ENCODE assay signal across 8 cellular contexts in the genomic region with DNA sequence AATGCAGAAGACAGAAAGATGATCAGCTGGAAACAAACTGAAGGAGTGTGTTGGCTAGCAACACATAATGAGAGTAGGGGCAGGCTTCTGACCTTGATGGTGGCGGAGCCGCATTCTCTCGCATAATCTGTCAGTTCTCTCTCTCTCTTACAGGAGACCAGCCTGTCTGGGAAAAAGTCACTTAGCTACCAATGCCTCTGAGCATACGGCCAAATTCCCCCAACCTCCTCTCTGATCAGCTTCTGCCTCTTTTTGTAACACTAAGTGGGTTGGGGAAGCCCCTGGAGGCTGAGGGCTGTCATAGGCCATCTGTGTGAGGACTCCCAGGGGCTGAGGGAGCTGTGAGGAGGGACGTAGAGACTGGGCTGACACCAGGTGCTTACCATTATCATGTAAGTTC.
DNase-seq lines count a peak whose midpoint lies in the region; ATAC-seq, FAIRE-seq and TF ChIP-seq lines count a peak whose summit lies in the region.

No MANE protein-coding gene starts in this region.

- H3K27me3 ChIP-seq in uterus = no peaks in the 10 kb centered on the region

- peaks cover 3% of the 10 kb centered on the region for H3K9me3 Mint-ChIP-seq in glutamatergic neuron (ENCODE audit: unreplicated experiment)

- intact Hi-C loops in uterus (cut with DNase I; ENCODE audit: low total_unique reads) (no loop called here), head of caudate nucleus (cut with DNase I) (no loop called here)

- peaks cover 5% of the 10 kb centered on the region for H3K36me3 Mint-ChIP-seq in glutamatergic neuron (ENCODE audit: unreplicated experiment)

- peaks cover 17% of the 10 kb centered on the region for H3K4me1 Mint-ChIP-seq in glutamatergic neuron (ENCODE audit: low read depth, unreplicated experiment)

- peak overlapping the region; percentile 65 for H3K4me3 Mint-ChIP-seq in glutamatergic neuron (ENCODE audit: unreplicated experiment)

- peak; percentile 19 for TF ChIP-seq CTCF in glutamatergic neuron (IDR thresholded peaks at IDR 0.05; ENCODE audit: partially characterized antibody, unreplicated experiment)
- no peak for TF ChIP-seq CTCF in uterus (IDR thresholded peaks at IDR 0.05)

- H3K27me3 Mint-ChIP-seq in glutamatergic neuron (ENCODE audit: unreplicated experiment) = no peaks in the 10 kb centered on the region

- peak; percentile 92 for FAIRE-seq in GM12892 (lab: Jason Lieb, UNC)

- peak overlapping the region; percentile 45 for H3K27ac Mint-ChIP-seq in glutamatergic neuron (ENCODE audit: unreplicated experiment)

- peak; percentile 67 for TF ChIP-seq POLR2A in GM12892 (IDR thresholded peaks at IDR 0.05; ENCODE audit: low read depth, low read length)
- TF ChIP-seq POLR2A in uterus (IDR thresholded peaks at IDR 0.05) = no peak

- peak overlapping the region; percentile 24 to 51 for H3K27ac ChIP-seq in uterus

- H3K4me3 ChIP-seq in uterus = no peak overlapping the region

- H3K4me1 ChIP-seq in uterus = no peaks in the 10 kb centered on the region

- DNase-seq in GM12892 (ENCODE audit: insufficient read length) (no peak), glutamatergic neuron (peak; percentile 75), uterus (no peak), DMS153 treated with DMSO at 0.1 percent for 48 hours (lab: John Stamatoyannopoulos, UW; ENCODE audit: unreplicated experiment) (no peak), SHP77 treated with DMSO at 0.1 percent for 48 hours (lab: John Stamatoyannopoulos, UW) (no peak), head of caudate nucleus (no peak)

- H3K36me3 ChIP-seq in uterus = no peaks in the 10 kb centered on the region

- no peaks in the 10 kb centered on the region for H3K9me3 ChIP-seq in uterus

- peak; percentile 88 for ATAC-seq in GM21447 (IDR thresholded peaks at IDR 0.05; ENCODE audit: unreplicated experiment)
- ATAC-seq in HG03575 (IDR thresholded peaks at IDR 0.05; ENCODE audit: extremely low read depth, insufficient number of reproducible peaks, low FRiP score, unreplicated experiment) = peak; percentile 84
